In genomic region chr17:7557825-7558543, GRCh38 we compare ENCODE assay signal across 1 cellular context.
TF ChIP-seq lines count a peak whose summit lies in the region.

No MANE protein-coding gene starts in this region.

TF ChIP-seq in GM12878, 131 proteins besides CTCF, POLR2A, EP300 and RAD21:
- peak; percentile 27 for TF ChIP-seq E4F1 (IDR thresholded peaks at IDR 0.05; ENCODE audit: borderline replicate concordance, partially characterized antibody)
- TF ChIP-seq HDGF (IDR thresholded peaks at IDR 0.05) = no peak; the same call in 1 of the 2 replicates
- TF ChIP-seq MXI1 (IDR thresholded peaks at IDR 0.05; ENCODE audit: low read depth, low read length) = peak; percentile 36; the same call in 1 of the 2 replicates
- peak; percentile 63; the same call in 1 of the 2 replicates for TF ChIP-seq TCF3 (IDR thresholded peaks at IDR 0.05; ENCODE audit: borderline replicate concordance, insufficient read depth, low read depth, low read length)
- TF ChIP-seq MLLT1 (IDR thresholded peaks at IDR 0.05) = peak; percentile 49; the same call in 1 of the 2 replicates
- TF ChIP-seq YY1 (IDR thresholded peaks at IDR 0.05; ENCODE audit: low read depth, low read length) = no peak
- peak; percentile 41; the same call in 1 of the 2 replicates for TF ChIP-seq SMAD5 (IDR thresholded peaks at IDR 0.05; ENCODE audit: low read depth)
- TF ChIP-seq SIN3A (IDR thresholded peaks at IDR 0.05; ENCODE audit: low read depth, low read length) = no peak
- peak; percentile 29; the same call in 1 of the 3 replicates for TF ChIP-seq POU2F2 (IDR thresholded peaks at IDR 0.05; ENCODE audit: borderline replicate concordance, low read depth, low read length)
- TF ChIP-seq POLR2AphosphoS5 (IDR thresholded peaks at IDR 0.05; ENCODE audit: low read length) = peak; percentile 64
- no peak for TF ChIP-seq SMARCA5 (IDR thresholded peaks at IDR 0.05)
- no peak for TF ChIP-seq SUZ12 (IDR thresholded peaks at IDR 0.05; ENCODE audit: unreplicated experiment)
- peak; percentile 42; the same call in 1 of the 2 replicates for TF ChIP-seq MTA2 (IDR thresholded peaks at IDR 0.05; ENCODE audit: low read depth)
- 0 out of 2 replicates have a peak, but pooled peaks have one; percentile 65 for TF ChIP-seq NBN (IDR thresholded peaks at IDR 0.05)
- no peak for TF ChIP-seq ATF3 (IDR thresholded peaks at IDR 0.05; ENCODE audit: borderline replicate concordance, extremely low read depth, low read depth, low read length)
- TF ChIP-seq ATF2 (IDR thresholded peaks at IDR 0.05; ENCODE audit: low read length) = no peak
- no peak for TF ChIP-seq ETV6 (conservative IDR thresholded peaks at IDR 0.05 in 1 of 2, IDR thresholded peaks at IDR 0.05 in 1 of 2; ENCODE audit: borderline replicate concordance in 1 of 2, low read depth in 1 of 2)
- TF ChIP-seq RUNX3 (IDR thresholded peaks at IDR 0.05; ENCODE audit: low read length) = no peak
- no peak for TF ChIP-seq SREBF1 (IDR thresholded peaks at IDR 0.05; ENCODE audit: low read length)
- peak; percentile 86 for TF ChIP-seq ZNF687 (IDR thresholded peaks at IDR 0.05)
- peak; percentile 54 for TF ChIP-seq DPF2 (IDR thresholded peaks at IDR 0.05)
- peak; percentile 86 for TF ChIP-seq IKZF1 (conservative IDR thresholded peaks at IDR 0.05)
- TF ChIP-seq TCF12 (IDR thresholded peaks at IDR 0.05; ENCODE audit: low read depth, low read length) = 0 out of 2 replicates have a peak, but pooled peaks have one; percentile 57
- no peak for TF ChIP-seq NFYA (IDR thresholded peaks at IDR 0.05; ENCODE audit: borderline replicate concordance, low read depth, low read length)
- TF ChIP-seq RELA (IDR thresholded peaks at IDR 0.05; ENCODE audit: borderline replicate concordance, partially characterized antibody) = peak; percentile 41
- TF ChIP-seq SPI1 (IDR thresholded peaks at IDR 0.05; ENCODE audit: borderline replicate concordance, insufficient read depth, low read depth, low read length) = peak; percentile 63
- TF ChIP-seq FOS (IDR thresholded peaks at IDR 0.05; ENCODE audit: borderline replicate concordance, extremely low read depth, insufficient read length) = no peak
- TF ChIP-seq IKZF2 (IDR thresholded peaks at IDR 0.05) = peak; percentile 56 to 65; a peak in 2 of 4 replicates
- peak; percentile 67 for TF ChIP-seq EED (IDR thresholded peaks at IDR 0.05; ENCODE audit: low read depth)
- no peak for TF ChIP-seq RBBP5 (conservative IDR thresholded peaks at IDR 0.05)
- TF ChIP-seq PRDM15 (CRISPR knock-in tag; IDR thresholded peaks at IDR 0.05) = no peak
- peak in 1 of 2 experiments; percentile 76; a peak in 3 of 4 replicates for TF ChIP-seq BHLHE40 (IDR thresholded peaks at IDR 0.05; ENCODE audit: borderline replicate concordance in 1 of 2, low read depth in 2 of 2, low read length in 1 of 2)
- TF ChIP-seq NRF1 (conservative IDR thresholded peaks at IDR 0.05; ENCODE audit: low read depth, low read length) = no peak
- TF ChIP-seq RELB (IDR thresholded peaks at IDR 0.05; ENCODE audit: low read depth) = peak; percentile 60; the same call in 1 of the 2 replicates
- TF ChIP-seq NR2F1 (conservative IDR thresholded peaks at IDR 0.05) = peak; percentile 22; the same call in 1 of the 2 replicates
- peak; percentile 10 for TF ChIP-seq MYC (IDR thresholded peaks at IDR 0.05; ENCODE audit: insufficient read depth, insufficient read length, insufficient replicate concordance, low read length, severe bottlenecking)
- no peak for TF ChIP-seq KAT2A (conservative IDR thresholded peaks at IDR 0.05; ENCODE audit: control insufficient read depth, low read depth, low read length)
- TF ChIP-seq YBX1 (IDR thresholded peaks at IDR 0.05) = no peak
- no peak for TF ChIP-seq TBL1XR1 (IDR thresholded peaks at IDR 0.05; ENCODE audit: low read depth, low read length)
